9 cellular contexts compared by ENCODE assay signal in genomic region chr10:48981310-48981907, GRCh38. TPM values are rescaled to one million over a fixed set of nuclear protein-coding genes. Genes with fewer than 3 reads are reported as not detected.
DNase-seq lines count a peak whose midpoint lies in the region; TF ChIP-seq lines count a peak whose summit lies in the region.
"Had no signal": no experiment of that assay in that cellular context is flagged by ENCODE, and none has a peak within 500 bp of the region (broad histone marks: within the 10 kb centered on the region; RNA-seq: fewer than 3 reads in every experiment).

No MANE protein-coding gene starts in this region.

- peaks cover 13% of the 10 kb centered on the region for H3K4me1 Mint-ChIP-seq in brain

- in situ Hi-C loops in SK-MEL-5 (cut with HindIII; ENCODE audit: low pct_unique_long_range_greater_than_20kb, low sequenced_read_pairs), result no loop called here

- peak; percentile 85 for TF ChIP-seq CTCF in HFF-Myc (IDR thresholded peaks at IDR 0.05; ENCODE audit: low read depth, low read length, missing control alignments)
- TF ChIP-seq CTCF in brain (conservative IDR thresholded peaks at IDR 0.05), result peak; percentile 74 to 87

- DNase-seq in DMS 273 (lab: John Stamatoyannopoulos, UW; ENCODE audit: unreplicated experiment), result peak; percentile 62
- peak; percentile 5 for DNase-seq in HFF-Myc (ENCODE audit: extremely low read depth, low read depth)
- DNase-seq in SK-MEL-5 (ENCODE audit: low read depth, low spot score), result peak; percentile 53
- peak; percentile 92 for DNase-seq in iPS-NIHi7 (ENCODE audit: extremely low spot score)
- peak; percentile 44 to 50 for DNase-seq in stimulated activated CD4-positive, alpha-beta T cell treated with anti-CD3 and anti-CD28 coated beads, Interleukin-2, amount 100 ng/mL, for 48 hours
- DNase-seq in NCI-H1048 (lab: John Stamatoyannopoulos, UW), result no peak
- DNase-seq in GOT3 (lab: John Stamatoyannopoulos, UW), result no peak

- no peaks in the 10 kb centered on the region for H3K36me3 Mint-ChIP-seq in brain

- H3K4me3 Mint-ChIP-seq in brain, result no peak overlapping the region

- H3K27me3 Mint-ChIP-seq in brain, result peaks cover 17% of the 10 kb centered on the region

- no peak overlapping the region for H3K4me3 ChIP-seq in HFF-Myc (replicated peaks; ENCODE audit: low read depth, low read length)
- H3K4me3 ChIP-seq: SK-N-MC had no signal

- H3K27ac Mint-ChIP-seq in brain, result peak overlapping the region in 1 of 5 experiments; percentile 33

- H3K9me3 Mint-ChIP-seq in brain, result no peaks in the 10 kb centered on the region

RNA-seq across cellular contexts. Expression of gene LRRC18, which starts 41.8 kb away (rescaled TPM):
- not detected in 2 replicates for total RNA-seq in SK-MEL-5 (2014; rRNA removed; shearing (Covaris generic))
- not detected in 2 replicates for polyA plus RNA-seq in SK-MEL-5 (2015; cell fraction: cytosol; rRNA removed)
- not detected in 2 replicates for polyA plus RNA-seq in SK-MEL-5 (2015; cell fraction: nucleus; rRNA removed)
- not detected for polyA plus RNA-seq in brain (ENCODE audit: insufficient read depth, low read depth, low replicate concordance)

Comparison
In these comparisons a context has a peak if more than half of its experiments do, and no peak if none do; other contexts are left out.
1. DNase-seq: peak in DMS 273 (single experiment), HFF-Myc (single experiment), SK-MEL-5 (single experiment), iPS-NIHi7 (single experiment) and stimulated activated CD4-positive, alpha-beta T cell treated with anti-CD3 and anti-CD28 coated beads, Interleukin-2, amount 100 ng/mL, for 48 hours (2 of 2); none in NCI-H1048 (single experiment) and GOT3 (single experiment).